8 cellular contexts compared by ENCODE assay signal in genomic region chr9:129483467-129484324, GRCh38.
A peak's percentile ranks its signal among the peaks of the same experiment; 100 is the strongest.
DNase-seq lines count a peak whose midpoint lies in the region; ATAC-seq, FAIRE-seq and TF ChIP-seq lines count a peak whose summit lies in the region.

No MANE protein-coding gene starts in this region.

- no peaks in the 10 kb centered on the region for H3K36me3 Mint-ChIP-seq in activated CD8-positive, alpha-beta T cell treated with anti-CD3 and anti-CD28 coated beads for 36 hours (ENCODE audit: low read depth)

- peak in 2 of 4 donors; percentile 69 to 78 for TF ChIP-seq POLR2A in esophagus squamous epithelium (IDR thresholded peaks at IDR 0.05)

- TF ChIP-seq EP300 in Ishikawa (IDR thresholded peaks at IDR 0.05; ENCODE audit: borderline replicate concordance) = peak; percentile 84

- H3K27ac ChIP-seq in C4-2B = peak overlapping the region; percentile 99
- H3K27ac ChIP-seq in esophagus squamous epithelium = peak overlapping the region; percentile 97 to 100 (median 98)
- H3K27ac ChIP-seq in muscle layer of colon (ENCODE audit: low read depth, low read length) = peak overlapping the region; percentile 93
- H3K27ac ChIP-seq in urinary bladder (ENCODE audit: low read depth) = peak overlapping the region; percentile 100

- POLR2A ChIA-PET in activated CD8-positive, alpha-beta T cell treated with anti-CD3 and anti-CD28 coated beads for 36 hours (lab: Charles Lee) = interaction anchor here (0.6 to 2.4 kb wide), 8 partner anchors 9 to 428 kb away, joined by 3 to 9 read pairs (median 3); no protein-coding TSS in a partner anchor

- H3K4me1 ChIP-seq in esophagus squamous epithelium = peaks cover 55 to 98% (median 69%) of the 10 kb centered on the region in 3 donors
- peaks cover 80% of the 10 kb centered on the region for H3K4me1 ChIP-seq in muscle layer of colon (ENCODE audit: insufficient read depth, low read length)
- H3K4me1 ChIP-seq in urinary bladder (ENCODE audit: insufficient read depth) = no peaks in the 10 kb centered on the region

- peak overlapping the region; percentile 63 for H3K4me3 Mint-ChIP-seq in activated CD8-positive, alpha-beta T cell treated with anti-CD3 and anti-CD28 coated beads for 36 hours

- no peaks in the 10 kb centered on the region for H3K9me3 Mint-ChIP-seq in activated CD8-positive, alpha-beta T cell treated with anti-CD3 and anti-CD28 coated beads for 36 hours

- H3K27me3 ChIP-seq in esophagus squamous epithelium (no peaks in the 10 kb centered on the region), muscle layer of colon (ENCODE audit: control insufficient read depth in 1 of 2, insufficient read depth in 2 of 2, low read length in 2 of 2) (no peaks in the 10 kb centered on the region)

- no peak for ATAC-seq in activated CD8-positive, alpha-beta T cell treated with anti-CD3 and anti-CD28 coated beads for 36 hours
- no peak for ATAC-seq in GM21529 (IDR thresholded peaks at IDR 0.05; ENCODE audit: unreplicated experiment)

- H3K9me3 ChIP-seq in esophagus squamous epithelium = no peaks in the 10 kb centered on the region
- H3K9me3 ChIP-seq in muscle layer of colon (ENCODE audit: low read length) = no peaks in the 10 kb centered on the region

- FAIRE-seq in D721Med (lab: Jason Lieb, UNC) = no peak

- H3K36me3 ChIP-seq in esophagus squamous epithelium (no peaks in the 10 kb centered on the region), muscle layer of colon (ENCODE audit: insufficient read depth, low read length) (no peaks in the 10 kb centered on the region), urinary bladder (ENCODE audit: insufficient read depth) (no peaks in the 10 kb centered on the region)

- peak; percentile 62 for DNase-seq in activated CD8-positive, alpha-beta T cell treated with anti-CD3 and anti-CD28 coated beads for 36 hours
- no peak for DNase-seq in esophagus squamous epithelium (lab: John Stamatoyannopoulos, UW)
- DNase-seq in D721Med (ENCODE audit: insufficient read length, low spot score) = no peak

- WGBS in esophagus squamous epithelium, 2 donors = 0 to 3% methylated on average over 1 to 16 of the region's 29 CpGs
- 7% methylated on average over 29 of the region's 29 CpGs for WGBS in urinary bladder

- TF ChIP-seq CTCF in C4-2B (conservative IDR thresholded peaks at IDR 0.05) (no peak), esophagus squamous epithelium (IDR thresholded peaks at IDR 0.05) (no peak), D721Med (IDR thresholded peaks at IDR 0.05; ENCODE audit: insufficient read depth, missing control alignments) (no peak)
- TF ChIP-seq CTCF in activated CD8-positive, alpha-beta T cell treated with anti-CD3 and anti-CD28 coated beads for 36 hours (IDR thresholded peaks at IDR 0.05) = no peak

- H3K4me3 ChIP-seq in esophagus squamous epithelium (peak overlapping the region; percentile 41 to 80 (median 64)), muscle layer of colon (ENCODE audit: low read depth in 1 of 2, low read length in 2 of 2) (peak overlapping the region; percentile 51 to 60), urinary bladder (ENCODE audit: low read depth, low read length) (no peak overlapping the region)

- peak overlapping the region; percentile 83 for H3K9ac ChIP-seq in muscle layer of colon (ENCODE audit: low read length)

- no peak; the same call in 1 of the 2 replicates for TF ChIP-seq RAD21 in Ishikawa (IDR thresholded peaks at IDR 0.05; ENCODE audit: low read depth)

- peaks cover 41% of the 10 kb centered on the region for H3K4me1 Mint-ChIP-seq in activated CD8-positive, alpha-beta T cell treated with anti-CD3 and anti-CD28 coated beads for 36 hours (ENCODE audit: low read depth)

- intact Hi-C loops in activated CD8-positive, alpha-beta T cell treated with anti-CD3 and anti-CD28 coated beads for 36 hours (cut with micrococcal nuclease) = loop anchor here (10.0 kb wide), 1 partner anchor 121 kb away; no protein-coding TSS in a partner anchor
- intact Hi-C loops in esophagus squamous epithelium (cut with DNase I) = loop anchor here (10.0 kb wide), 1 partner anchor 339 kb away; no protein-coding TSS in a partner anchor

- peak overlapping the region; percentile 62 for H3K27ac Mint-ChIP-seq in activated CD8-positive, alpha-beta T cell treated with anti-CD3 and anti-CD28 coated beads for 36 hours

- H3K27me3 Mint-ChIP-seq in activated CD8-positive, alpha-beta T cell treated with anti-CD3 and anti-CD28 coated beads for 36 hours = peaks cover 7% of the 10 kb centered on the region

- CTCF ChIA-PET in activated CD8-positive, alpha-beta T cell treated with anti-CD3 and anti-CD28 coated beads for 36 hours (lab: Charles Lee) = interaction anchor here (1.2 kb wide), 1 partner anchor 121 kb away, joined by 3 read pairs; no protein-coding TSS in a partner anchor

TF ChIP-seq in Ishikawa, 13 proteins besides CTCF, POLR2A, EP300 and RAD21:
- TF ChIP-seq ZBTB7A (IDR thresholded peaks at IDR 0.05; ENCODE audit: low read depth) (peak; percentile 84), TCF12 (IDR thresholded peaks at IDR 0.05; ENCODE audit: low read depth) (peak; percentile 82), YY1 (IDR thresholded peaks at IDR 0.05; ENCODE audit: low read depth) (no peak), EGR1 (IDR thresholded peaks at IDR 0.05) (no peak), NFIC (IDR thresholded peaks at IDR 0.05) (peak; percentile 92), CEBPB (IDR thresholded peaks at IDR 0.05) (peak; percentile 96), CREB1 (IDR thresholded peaks at IDR 0.05; ENCODE audit: low read depth) (no peak), FOXM1 (IDR thresholded peaks at IDR 0.05; ENCODE audit: borderline replicate concordance, low read depth) (peak; percentile 56; the same call in 1 of the 2 replicates), MAX (IDR thresholded peaks at IDR 0.05) (peak; percentile 19), TEAD4 (IDR thresholded peaks at IDR 0.05) (peak; percentile 57), TAF1 (IDR thresholded peaks at IDR 0.05; ENCODE audit: low read depth) (peak; percentile 15; the same call in 1 of the 2 replicates)
- TF ChIP-seq, protein P1, sequence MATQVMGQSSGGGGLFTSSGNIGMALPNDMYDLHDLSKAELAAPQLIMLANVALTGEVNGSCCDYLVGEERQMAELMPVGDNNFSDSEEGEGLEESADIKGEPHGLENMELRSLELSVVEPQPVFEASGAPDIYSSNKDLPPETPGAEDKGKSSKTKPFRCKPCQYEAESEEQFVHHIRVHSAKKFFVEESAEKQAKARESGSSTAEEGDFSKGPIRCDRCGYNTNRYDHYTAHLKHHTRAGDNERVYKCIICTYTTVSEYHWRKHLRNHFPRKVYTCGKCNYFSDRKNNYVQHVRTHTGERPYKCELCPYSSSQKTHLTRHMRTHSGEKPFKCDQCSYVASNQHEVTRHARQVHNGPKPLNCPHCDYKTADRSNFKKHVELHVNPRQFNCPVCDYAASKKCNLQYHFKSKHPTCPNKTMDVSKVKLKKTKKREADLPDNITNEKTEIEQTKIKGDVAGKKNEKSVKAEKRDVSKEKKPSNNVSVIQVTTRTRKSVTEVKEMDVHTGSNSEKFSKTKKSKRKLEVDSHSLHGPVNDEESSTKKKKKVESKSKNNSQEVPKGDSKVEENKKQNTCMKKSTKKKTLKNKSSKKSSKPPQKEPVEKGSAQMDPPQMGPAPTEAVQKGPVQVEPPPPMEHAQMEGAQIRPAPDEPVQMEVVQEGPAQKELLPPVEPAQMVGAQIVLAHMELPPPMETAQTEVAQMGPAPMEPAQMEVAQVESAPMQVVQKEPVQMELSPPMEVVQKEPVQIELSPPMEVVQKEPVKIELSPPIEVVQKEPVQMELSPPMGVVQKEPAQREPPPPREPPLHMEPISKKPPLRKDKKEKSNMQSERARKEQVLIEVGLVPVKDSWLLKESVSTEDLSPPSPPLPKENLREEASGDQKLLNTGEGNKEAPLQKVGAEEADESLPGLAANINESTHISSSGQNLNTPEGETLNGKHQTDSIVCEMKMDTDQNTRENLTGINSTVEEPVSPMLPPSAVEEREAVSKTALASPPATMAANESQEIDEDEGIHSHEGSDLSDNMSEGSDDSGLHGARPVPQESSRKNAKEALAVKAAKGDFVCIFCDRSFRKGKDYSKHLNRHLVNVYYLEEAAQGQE (IDR thresholded peaks at IDR 0.05; ENCODE audit: low read depth) = no peak
- TF ChIP-seq, protein P2, sequence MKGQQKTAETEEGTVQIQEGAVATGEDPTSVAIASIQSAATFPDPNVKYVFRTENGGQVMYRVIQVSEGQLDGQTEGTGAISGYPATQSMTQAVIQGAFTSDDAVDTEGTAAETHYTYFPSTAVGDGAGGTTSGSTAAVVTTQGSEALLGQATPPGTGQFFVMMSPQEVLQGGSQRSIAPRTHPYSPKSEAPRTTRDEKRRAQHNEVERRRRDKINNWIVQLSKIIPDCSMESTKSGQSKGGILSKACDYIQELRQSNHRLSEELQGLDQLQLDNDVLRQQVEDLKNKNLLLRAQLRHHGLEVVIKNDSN (IDR thresholded peaks at IDR 0.05) = no peak
